Comparison of ENCODE assay signal across 11 cellular contexts in genomic region chr1:40396420-40396819, GRCh38. TPM values are rescaled to one million over a fixed set of nuclear protein-coding genes. Genes with fewer than 3 reads are reported as not detected.
A peak's percentile ranks its signal among the peaks of the same experiment; 100 is the strongest.
DNase-seq lines count a peak whose midpoint lies in the region; ATAC-seq, FAIRE-seq and TF ChIP-seq lines count a peak whose summit lies in the region.
"Had no signal": no experiment of that assay in that cellular context is flagged by ENCODE, and none has a peak within 500 bp of the region (broad histone marks: within the 10 kb centered on the region; RNA-seq: fewer than 3 reads in every experiment).

No MANE protein-coding gene starts in this region.

- no TSS peak for BruUV-seq in A673 (replicated peaks; lab: Mats Ljungman, UMichigan)

- TF ChIP-seq CTCF in sigmoid colon (IDR thresholded peaks at IDR 0.05): no peak
- no peak for TF ChIP-seq CTCF in A673 (conservative IDR thresholded peaks at IDR 0.05; ENCODE audit: low read depth, low read length)

- H3K27me3 ChIP-seq in CD8-positive, alpha-beta memory T cell (ENCODE audit: insufficient read depth, low read length, poor library complexity, severe bottlenecking): no peaks in the 10 kb centered on the region
- no peaks in the 10 kb centered on the region for H3K27me3 ChIP-seq in effector memory CD4-positive, alpha-beta T cell (replicated peaks; ENCODE audit: control insufficient read depth, insufficient read depth, low read length, poor library complexity, severe bottlenecking)
- H3K27me3 ChIP-seq in sigmoid colon: no peaks in the 10 kb centered on the region
- H3K27me3 ChIP-seq in A673 (replicated peaks; ENCODE audit: insufficient read depth, low read depth, low read length, poor library complexity): no peaks in the 10 kb centered on the region

- peak in 1 of 4 donors; percentile 65 for TF ChIP-seq EP300 in sigmoid colon (IDR thresholded peaks at IDR 0.05)

- WGBS in sigmoid colon, 2 donors: 59 to 86% methylated on average over 1 of the region's 1 CpG

- H3K27ac Mint-ChIP-seq in CD8-positive, alpha-beta memory T cell: peak overlapping the region in 7 of 8 donors; percentile 63 to 95 (median 91)

- H3K36me3 ChIP-seq in CD8-positive, alpha-beta memory T cell (ENCODE audit: insufficient read depth, low read length): no peaks in the 10 kb centered on the region
- H3K36me3 ChIP-seq in effector memory CD4-positive, alpha-beta T cell (ENCODE audit: control insufficient read depth, insufficient read depth, low read length): no peaks in the 10 kb centered on the region
- H3K36me3 ChIP-seq in sigmoid colon (no peaks in the 10 kb centered on the region), A673 (ENCODE audit: insufficient read depth, low read length, poor library complexity, severe bottlenecking) (no peaks in the 10 kb centered on the region)

- CTCF ChIA-PET in CD8-positive, alpha-beta memory T cell (lab: Charles Lee): no interaction called here
- CTCF ChIA-PET in A673 (lab: Charles Lee): no interaction called here

- POLR2A ChIA-PET in CD8-positive, alpha-beta memory T cell (lab: Charles Lee): interaction anchor here (0.6 kb wide), 1 partner anchor 10 kb away, joined by 3 read pairs; no protein-coding TSS in a partner anchor
- POLR2A ChIA-PET in A673 (lab: Charles Lee; ENCODE audit: low non-redundant PET): no interaction called here

- ATAC-seq in HG02678 (IDR thresholded peaks at IDR 0.05; ENCODE audit: unreplicated experiment): no peak

- H3K9me3 ChIP-seq in CD8-positive, alpha-beta memory T cell (ENCODE audit: low read length): no peaks in the 10 kb centered on the region
- H3K9me3 ChIP-seq in effector memory CD4-positive, alpha-beta T cell (ENCODE audit: control insufficient read depth, low read length): no peaks in the 10 kb centered on the region
- no peaks in the 10 kb centered on the region for H3K9me3 ChIP-seq in sigmoid colon
- peaks cover 4% of the 10 kb centered on the region for H3K9me3 ChIP-seq in A673 (ENCODE audit: low read depth, low read length, poor library complexity, severe bottlenecking)

- TF ChIP-seq POLR2A in sigmoid colon (IDR thresholded peaks at IDR 0.05): no peak

- no peak overlapping the region for H3K27ac ChIP-seq in CD8-positive, alpha-beta memory T cell (ENCODE audit: low read depth, low read length)
- H3K27ac ChIP-seq in effector memory CD4-positive, alpha-beta T cell (ENCODE audit: insufficient read depth, low read length, poor library complexity, severe bottlenecking): peak overlapping the region; percentile 70
- H3K27ac ChIP-seq in sigmoid colon (peak overlapping the region; percentile 12 to 66 (median 16)), A673 (ENCODE audit: low read depth, low read length, poor library complexity, severe bottlenecking) (no peak overlapping the region)

- H3K4me1 Mint-ChIP-seq in CD8-positive, alpha-beta memory T cell: peaks cover 81 to 96% (median 95%) of the 10 kb centered on the region in 3 donors

- peaks cover 0 to 24% (median 6%) of the 10 kb centered on the region in 3 donors for H3K36me3 Mint-ChIP-seq in CD8-positive, alpha-beta memory T cell

- no peak for DNase-seq in CD8-positive, alpha-beta memory T cell
- DNase-seq in NOMO-1 treated with dmso at 0.1 percent for 144 hours (lab: John Stamatoyannopoulos, UW; ENCODE audit: unreplicated experiment): peak; percentile 23
- no peak for DNase-seq in effector memory CD4-positive, alpha-beta T cell
- no peak for DNase-seq in sigmoid colon
- DNase-seq in A673 (ENCODE audit: low spot score): no peak
- no peak for DNase-seq in RCC 7860 (ENCODE audit: low spot score)
- DNase-seq in cerebellar nuclear complex (lab: John Stamatoyannopoulos, UW): no peak
- DNase-seq: activated T-cell treated with anti-CD3 and anti-CD28 coated beads, Interleukin-2, amount 50 U/mL, for 48 hours; dermis blood vessel endothelial cell; NCI-H345 had no signal

- H3K27me3 Mint-ChIP-seq in CD8-positive, alpha-beta memory T cell: no peaks in the 10 kb centered on the region

- intact Hi-C loops in sigmoid colon (cut with DNase I): no loop called here
- intact Hi-C loops in A673 (cut with micrococcal nuclease; ENCODE audit: unreplicated experiment): no loop called here

- FAIRE-seq in RCC 7860 (lab: Jason Lieb, UNC): no peak

- H3K4me3 ChIP-seq in CD8-positive, alpha-beta memory T cell (ENCODE audit: low read length): no peak overlapping the region
- no peak overlapping the region for H3K4me3 ChIP-seq in effector memory CD4-positive, alpha-beta T cell (ENCODE audit: insufficient read depth, low read depth, low read length, poor library complexity, severe bottlenecking)
- no peak overlapping the region for H3K4me3 ChIP-seq in sigmoid colon
- H3K4me3 ChIP-seq in A673 (ENCODE audit: low read depth, low read length, poor library complexity, severe bottlenecking): no peak overlapping the region

- H3K4me1 ChIP-seq in CD8-positive, alpha-beta memory T cell (ENCODE audit: insufficient read depth, low read length): peaks cover 96% of the 10 kb centered on the region
- peaks cover 76% of the 10 kb centered on the region for H3K4me1 ChIP-seq in effector memory CD4-positive, alpha-beta T cell (ENCODE audit: control insufficient read depth, insufficient read depth, low read length, poor library complexity, severe bottlenecking)
- peaks cover 0 to 29% (median 7%) of the 10 kb centered on the region in 4 donors for H3K4me1 ChIP-seq in sigmoid colon
- peaks cover 20% of the 10 kb centered on the region for H3K4me1 ChIP-seq in A673 (ENCODE audit: insufficient read depth, low read length, poor library complexity, severe bottlenecking)

- H3K9me3 Mint-ChIP-seq in CD8-positive, alpha-beta memory T cell: no peaks in the 10 kb centered on the region

- peak overlapping the region in 3 of 7 donors; percentile 12 to 42 (median 41) for H3K4me3 Mint-ChIP-seq in CD8-positive, alpha-beta memory T cell

RNA-seq across cellular contexts. Expression of gene SMAP2, which starts 22.9 kb away (rescaled TPM):
- 100 to 1,000 TPM; 144 to 146 TPM for total RNA-seq in CD8-positive, alpha-beta memory T cell
- 340 TPM for polyA plus RNA-seq in CD8-positive, alpha-beta memory T cell
- total RNA-seq in sigmoid colon (10 to 100 TPM; 20.5 to 28.5 (median 25.5) TPM), A673 (2021) (52.0 and 58.5 TPM in 2 replicates)
- polyA plus RNA-seq in sigmoid colon: 100 to 1,000 TPM in 1 of 3 donors, 10 to 100 TPM in 2; 22.8 to 113 (median 24.3) TPM

RNA-seq across cellular contexts. Expression of gene ZFP69B, which starts 53.9 kb away (rescaled TPM):
- total RNA-seq in CD8-positive, alpha-beta memory T cell: 1 to 10 TPM; 5.6 to 5.9 TPM
- 2.3 TPM for polyA plus RNA-seq in CD8-positive, alpha-beta memory T cell
- total RNA-seq in sigmoid colon: under 1 TPM; 0.14 to 0.99 (median 0.63) TPM
- polyA plus RNA-seq in sigmoid colon: 1 to 10 TPM in 2 of 3 donors, not detected in 1; 1.2 to 1.8 TPM
- total RNA-seq in A673 (2021): 14.1 and 18.5 TPM in 2 replicates

Comparison
In these comparisons a context has a peak if more than half of its experiments do, and no peak if none do; other contexts are left out.
1. H3K27ac ChIP-seq: peak in effector memory CD4-positive, alpha-beta T cell (single experiment) and sigmoid colon (4 of 4); none in CD8-positive, alpha-beta memory T cell (single experiment) and A673 (single experiment).